In the genomic region with DNA sequence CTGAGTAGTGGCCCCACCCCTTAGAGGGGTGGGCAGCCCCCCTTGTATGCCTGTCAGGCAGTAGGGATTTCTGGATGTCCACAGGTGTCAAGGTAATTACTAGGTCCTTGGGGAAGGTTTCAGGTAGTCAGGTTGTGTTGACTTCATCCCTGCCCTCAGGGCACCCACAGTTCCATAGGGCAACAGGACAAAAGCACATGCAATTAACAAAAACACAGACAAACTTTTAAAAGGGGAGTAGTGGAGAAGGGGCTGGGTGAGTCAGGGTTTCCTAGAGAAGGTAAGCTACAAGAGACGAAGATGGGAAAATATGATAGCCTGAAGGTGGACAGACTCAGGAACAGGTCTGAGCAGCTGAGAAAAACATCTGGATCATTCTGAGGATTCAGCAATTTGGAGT, we compare ENCODE assay signal across 19 cellular contexts. TPM values are rescaled to one million over a fixed set of nuclear protein-coding genes. Genes with fewer than 3 reads are reported as not detected.
DNase-seq lines count a peak whose midpoint lies in the region; ATAC-seq and TF ChIP-seq lines count a peak whose summit lies in the region.
"Had no signal": no experiment of that assay in that cellular context is flagged by ENCODE, and none has a peak within 500 bp of the region (broad histone marks: within the 10 kb centered on the region; RNA-seq: fewer than 3 reads in every experiment).

No MANE protein-coding gene starts in this region.

- H3K27me3 Mint-ChIP-seq in T-helper 17 cell (no peaks in the 10 kb centered on the region), endothelial cell (ENCODE audit: unreplicated experiment) (peaks cover 4% of the 10 kb centered on the region)

- intact Hi-C loops in upper lobe of right lung (cut with DNase I): no loop called here
- intact Hi-C loops in left ventricle myocardium inferior (cut with micrococcal nuclease): no loop called here

- H3K4me1 ChIP-seq in upper lobe of right lung (no peaks in the 10 kb centered on the region), left ventricle myocardium inferior (no peaks in the 10 kb centered on the region)
- H3K4me1 ChIP-seq: BLaER1, Caco-2 had no signal

- H3K27ac ChIP-seq in upper lobe of right lung: no peak overlapping the region
- H3K27ac ChIP-seq in left ventricle myocardium inferior (replicated peaks): no peak overlapping the region
- H3K27ac ChIP-seq: 22Rv1, BLaER1 had no signal

- TF ChIP-seq CTCF in upper lobe of right lung (IDR thresholded peaks at IDR 0.05): no peak
- no peak for TF ChIP-seq CTCF in left ventricle myocardium inferior (IDR thresholded peaks at IDR 0.05; ENCODE audit: borderline replicate concordance)
- no peak for TF ChIP-seq CTCF in endothelial cell (IDR thresholded peaks at IDR 0.05; ENCODE audit: unreplicated experiment)

- H3K4me3 ChIP-seq in upper lobe of right lung: no peak overlapping the region
- H3K4me3 ChIP-seq in left ventricle myocardium inferior: no peak overlapping the region
- H3K4me3 ChIP-seq: BLaER1, GM12878 had no signal

- H3K4me3 Mint-ChIP-seq in T-helper 17 cell (no peak overlapping the region), endothelial cell (ENCODE audit: unreplicated experiment) (no peak overlapping the region)
- H3K4me3 Mint-ChIP-seq: CD8-positive, alpha-beta memory T cell; H9; HFFc6 had no signal

- no peaks in the 10 kb centered on the region for H3K9me3 Mint-ChIP-seq in endothelial cell (ENCODE audit: unreplicated experiment)
- H3K9me3 Mint-ChIP-seq: CD8-positive, alpha-beta memory T cell; HFFc6 had no signal

- H3K27me3 ChIP-seq in upper lobe of right lung: no peaks in the 10 kb centered on the region
- H3K27me3 ChIP-seq in left ventricle myocardium inferior (ENCODE audit: low read depth): no peaks in the 10 kb centered on the region
- H3K27me3 ChIP-seq: BLaER1 had no signal

- H3K4me1 Mint-ChIP-seq in T-helper 17 cell (no peaks in the 10 kb centered on the region), endothelial cell (ENCODE audit: unreplicated experiment) (no peaks in the 10 kb centered on the region)
- H3K4me1 Mint-ChIP-seq: CD8-positive, alpha-beta memory T cell; H9 had no signal

- peak in 2 of 3 experiments; percentile 22 to 63 for DNase-seq in NCI-H1417 (lab: John Stamatoyannopoulos, UW)
- no peak for DNase-seq in NCI-H1417 treated with DMSO at 0.1 percent for 48 hours (lab: John Stamatoyannopoulos, UW)
- DNase-seq in T-helper 17 cell: no peak
- DNase-seq in islet precursor cell: peak; percentile 90
- DNase-seq in upper lobe of right lung: peak; percentile 21
- DNase-seq in left ventricle myocardium inferior: no peak
- DNase-seq in endothelial cell (ENCODE audit: low spot score): no peak
- no peak for DNase-seq in NCI-H1092 (lab: John Stamatoyannopoulos, UW)
- DNase-seq: AML-193; Caco-2; CD8-positive, alpha-beta memory T cell; DMS53; GOT3; H9; HFFc6 had no signal

- H3K36me3 Mint-ChIP-seq in T-helper 17 cell (ENCODE audit: low read depth) (no peaks in the 10 kb centered on the region), endothelial cell (ENCODE audit: low read depth, unreplicated experiment) (no peaks in the 10 kb centered on the region)
- H3K36me3 Mint-ChIP-seq: CD8-positive, alpha-beta memory T cell had no signal

- ATAC-seq in T-helper 17 cell: no peak
- ATAC-seq in upper lobe of right lung: no peak
- ATAC-seq: GM12878, HepG2 had no signal

- H3K27ac Mint-ChIP-seq in T-helper 17 cell (peak overlapping the region; percentile 53), endothelial cell (ENCODE audit: unreplicated experiment) (no peak overlapping the region)
- H3K27ac Mint-ChIP-seq: H9, HFFc6 had no signal

- H3K36me3 ChIP-seq in upper lobe of right lung (no peaks in the 10 kb centered on the region), left ventricle myocardium inferior (no peaks in the 10 kb centered on the region)
- H3K36me3 ChIP-seq: BLaER1 had no signal

- H3K9me3 ChIP-seq in T-helper 17 cell (ENCODE audit: control insufficient read depth, low read length, poor library complexity, severe bottlenecking) (no peaks in the 10 kb centered on the region), upper lobe of right lung (no peaks in the 10 kb centered on the region), left ventricle myocardium inferior (replicated peaks) (no peaks in the 10 kb centered on the region)
- H3K9me3 ChIP-seq: BLaER1, Caco-2 had no signal

RNA-seq across cellular contexts. Expression of gene KRTCAP2, which starts 14.1 kb away (rescaled TPM):
- 100 to 1,000 TPM; 110 to 127 TPM for total RNA-seq in T-helper 17 cell
- 130 TPM for total RNA-seq in upper lobe of right lung
- 113 TPM for total RNA-seq in left ventricle myocardium inferior
- total RNA-seq in endothelial cell (ENCODE audit: unreplicated experiment): 173 TPM

RNA-seq across cellular contexts. Expression of gene TRIM46, which starts 14.7 kb away (rescaled TPM):
- 10 to 100 TPM in 1 of 2 donors, 1 to 10 TPM in 1; 9.8 to 12.7 TPM for total RNA-seq in T-helper 17 cell
- total RNA-seq in upper lobe of right lung: 0.43 TPM
- total RNA-seq in left ventricle myocardium inferior: 0.11 TPM
- 8.5 TPM for total RNA-seq in endothelial cell (ENCODE audit: unreplicated experiment)

RNA-seq across cellular contexts. Expression of gene DPM3, which starts 18.7 kb away (rescaled TPM):
- total RNA-seq in T-helper 17 cell (10 to 100 TPM; 32.1 to 36.0 TPM), upper lobe of right lung (71.1 TPM), left ventricle myocardium inferior (54.5 TPM), endothelial cell (ENCODE audit: unreplicated experiment) (39.2 TPM)

RNA-seq across cellular contexts. Expression of gene SLC50A1, which starts 23.3 kb away (rescaled TPM):
- total RNA-seq in T-helper 17 cell (10 to 100 TPM; 25.6 to 27.8 TPM), upper lobe of right lung (44.7 TPM), left ventricle myocardium inferior (8.2 TPM), endothelial cell (ENCODE audit: unreplicated experiment) (43.9 TPM)

RNA-seq across cellular contexts. Expression of gene EFNA1, which starts 31.3 kb away (rescaled TPM):
- total RNA-seq in T-helper 17 cell (1 to 10 TPM in 1 of 2 donors, not detected in 1; 1.0 TPM), upper lobe of right lung (178 TPM), left ventricle myocardium inferior (42.9 TPM), endothelial cell (ENCODE audit: unreplicated experiment) (413 TPM)

Comparison
In these comparisons a context has a peak if more than half of its experiments do, and no peak if none do; other contexts are left out.
1. DNase-seq: peak in NCI-H1417 (2 of 3), islet precursor cell (single experiment) and upper lobe of right lung (single experiment); none in NCI-H1417 treated with DMSO at 0.1 percent for 48 hours (single experiment), T-helper 17 cell (0 of 3), left ventricle myocardium inferior (single experiment), endothelial cell (single experiment) and NCI-H1092 (single experiment).